ENCODE assay signal across 8 cellular contexts in the genomic region with DNA sequence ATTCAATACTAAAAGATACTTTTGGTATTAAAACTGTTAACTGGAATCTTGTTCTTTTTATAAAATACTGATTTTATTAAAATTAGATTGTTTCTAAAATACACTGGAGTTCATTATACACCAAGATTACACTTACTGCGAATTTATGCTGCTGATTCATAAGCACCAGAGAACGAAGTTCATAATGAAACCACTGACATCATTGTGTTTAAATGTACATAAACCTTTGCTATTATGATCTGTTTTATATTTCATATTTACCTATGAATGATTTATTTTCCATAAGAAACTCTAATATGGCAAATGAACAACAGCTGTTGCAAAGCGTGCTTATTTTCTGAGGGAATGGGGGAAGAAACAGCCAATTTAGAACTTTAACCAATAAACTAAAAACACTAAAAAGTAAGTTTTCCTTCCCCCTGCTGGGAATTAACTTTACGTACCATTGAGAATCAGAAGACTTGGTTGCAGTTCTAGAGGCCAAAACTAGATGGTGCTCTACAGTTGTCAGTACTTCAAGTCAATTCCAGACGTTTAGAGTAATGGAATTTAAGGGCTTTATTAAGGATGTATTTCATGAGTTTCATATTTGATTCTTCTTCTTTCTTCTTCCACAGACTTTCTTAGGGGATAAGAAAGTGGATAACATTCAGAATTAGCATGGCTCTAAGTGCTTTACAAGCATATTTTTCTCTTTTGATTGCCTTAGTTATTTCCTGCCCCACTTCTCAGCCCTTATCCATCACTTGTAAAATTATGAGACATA. TPM values are rescaled to one million over a fixed set of nuclear protein-coding genes. Genes with fewer than 3 reads are reported as not detected.
A peak's percentile ranks its signal among the peaks of the same experiment; 100 is the strongest.
DNase-seq lines count a peak whose midpoint lies in the region; ATAC-seq and TF ChIP-seq lines count a peak whose summit lies in the region.

No MANE protein-coding gene starts in this region.

- H3K36me3 Mint-ChIP-seq in activated naive CD8-positive, alpha-beta T cell treated with anti-CD3 and anti-CD28 coated beads for 36 hours, result no peaks in the 10 kb centered on the region
- H3K36me3 Mint-ChIP-seq in activated naive CD8-positive, alpha-beta T cell treated with anti-CD3 and anti-CD28 coated beads, Interleukin-2, amount 50 U/mL, for 24 hours (ENCODE audit: low read depth), result no peaks in the 10 kb centered on the region
- H3K36me3 Mint-ChIP-seq in effector memory CD8-positive, alpha-beta T cell (ENCODE audit: insufficient read depth), result no peaks in the 10 kb centered on the region
- H3K36me3 Mint-ChIP-seq in naive thymus-derived CD8-positive, alpha-beta T cell, result no peaks in the 10 kb centered on the region
- H3K36me3 Mint-ChIP-seq in activated T-helper 1 cell treated with anti-CD3 and anti-CD28 coated beads, Interleukin-12 subunit alpha, Interleukin-12 subunit beta, Interleukin-2, Interleukin-4 antibody, amounts not matched to agents 30 ng/mL and 10 ng/mL and 1 ng/mL, durations not matched to agents 14 hours and 24 hours and 36 hours (ENCODE audit: low read depth), result no peaks in the 10 kb centered on the region

- no peaks in the 10 kb centered on the region for H3K36me3 ChIP-seq in Peyer's patch

- no peak for TF ChIP-seq POLR2A in Peyer's patch (IDR thresholded peaks at IDR 0.05)

- H3K27ac ChIP-seq in Peyer's patch, result no peak overlapping the region

- no peaks in the 10 kb centered on the region for H3K9me3 Mint-ChIP-seq in activated naive CD8-positive, alpha-beta T cell treated with anti-CD3 and anti-CD28 coated beads for 36 hours
- no peaks in the 10 kb centered on the region for H3K9me3 Mint-ChIP-seq in activated naive CD8-positive, alpha-beta T cell treated with anti-CD3 and anti-CD28 coated beads, Interleukin-2, amount 50 U/mL, for 24 hours
- H3K9me3 Mint-ChIP-seq in effector memory CD8-positive, alpha-beta T cell, result no peaks in the 10 kb centered on the region
- no peaks in the 10 kb centered on the region for H3K9me3 Mint-ChIP-seq in naive thymus-derived CD8-positive, alpha-beta T cell
- H3K9me3 Mint-ChIP-seq in activated T-helper 1 cell treated with anti-CD3 and anti-CD28 coated beads, Interleukin-12 subunit alpha, Interleukin-12 subunit beta, Interleukin-2, Interleukin-4 antibody, amounts not matched to agents 30 ng/mL and 10 ng/mL and 1 ng/mL, durations not matched to agents 14 hours and 24 hours and 36 hours, result no peaks in the 10 kb centered on the region

- DNase-seq in activated naive CD8-positive, alpha-beta T cell treated with anti-CD3 and anti-CD28 coated beads for 36 hours, result no peak
- no peak for DNase-seq in activated naive CD8-positive, alpha-beta T cell treated with anti-CD3 and anti-CD28 coated beads, Interleukin-2, amount 50 U/mL, for 24 hours
- DNase-seq in HS-5 (ENCODE audit: low read depth), result peak; percentile 54
- peak in 1 of 3 donors; percentile 49 for DNase-seq in Peyer's patch
- peak in 1 of 3 experiments; percentile 9 for DNase-seq in effector memory CD8-positive, alpha-beta T cell
- DNase-seq in naive thymus-derived CD8-positive, alpha-beta T cell, result peak in 4 of 10 donors; percentile 5 to 31 (median 29)
- DNase-seq in activated T-helper 1 cell treated with anti-CD3 and anti-CD28 coated beads, Interleukin-12 subunit alpha, Interleukin-12 subunit beta, Interleukin-2, Interleukin-4 antibody, amounts not matched to agents 30 ng/mL and 10 ng/mL and 1 ng/mL, durations not matched to agents 14 hours and 24 hours and 36 hours (ENCODE audit: low spot score), result no peak

- H3K4me3 ChIP-seq in Peyer's patch, result no peak overlapping the region

- no peaks in the 10 kb centered on the region for H3K27me3 ChIP-seq in Peyer's patch

- H3K27ac Mint-ChIP-seq in activated naive CD8-positive, alpha-beta T cell treated with anti-CD3 and anti-CD28 coated beads for 36 hours, result no peak overlapping the region
- H3K27ac Mint-ChIP-seq in activated naive CD8-positive, alpha-beta T cell treated with anti-CD3 and anti-CD28 coated beads, Interleukin-2, amount 50 U/mL, for 24 hours, result no peak overlapping the region
- H3K27ac Mint-ChIP-seq in effector memory CD8-positive, alpha-beta T cell, result no peak overlapping the region
- no peak overlapping the region for H3K27ac Mint-ChIP-seq in naive thymus-derived CD8-positive, alpha-beta T cell
- H3K27ac Mint-ChIP-seq in activated T-helper 1 cell treated with anti-CD3 and anti-CD28 coated beads, Interleukin-12 subunit alpha, Interleukin-12 subunit beta, Interleukin-2, Interleukin-4 antibody, amounts not matched to agents 30 ng/mL and 10 ng/mL and 1 ng/mL, durations not matched to agents 14 hours and 24 hours and 36 hours, result no peak overlapping the region

- POLR2A ChIA-PET in naive thymus-derived CD8-positive, alpha-beta T cell (lab: Charles Lee), result no interaction called here

- intact Hi-C loops in activated T-helper 1 cell treated with anti-CD3 and anti-CD28 coated beads, Interleukin-12 subunit alpha, Interleukin-12 subunit beta, Interleukin-2, Interleukin-4 antibody, amounts not matched to agents 30 ng/mL and 10 ng/mL and 1 ng/mL, durations not matched to agents 14 hours and 24 hours and 36 hours (cut with micrococcal nuclease), result loop anchor here (2.0 kb wide), 3 partner anchors 31 to 273 kb away; partner anchors contain the start of genes COL19A1 and LMBRD1

- peak overlapping the region; percentile 19 for H3K4me3 Mint-ChIP-seq in activated naive CD8-positive, alpha-beta T cell treated with anti-CD3 and anti-CD28 coated beads for 36 hours
- H3K4me3 Mint-ChIP-seq in activated naive CD8-positive, alpha-beta T cell treated with anti-CD3 and anti-CD28 coated beads, Interleukin-2, amount 50 U/mL, for 24 hours, result no peak overlapping the region
- no peak overlapping the region for H3K4me3 Mint-ChIP-seq in effector memory CD8-positive, alpha-beta T cell
- no peak overlapping the region for H3K4me3 Mint-ChIP-seq in naive thymus-derived CD8-positive, alpha-beta T cell
- no peak overlapping the region for H3K4me3 Mint-ChIP-seq in activated T-helper 1 cell treated with anti-CD3 and anti-CD28 coated beads, Interleukin-12 subunit alpha, Interleukin-12 subunit beta, Interleukin-2, Interleukin-4 antibody, amounts not matched to agents 30 ng/mL and 10 ng/mL and 1 ng/mL, durations not matched to agents 14 hours and 24 hours and 36 hours

- no peaks in the 10 kb centered on the region for H3K9me3 ChIP-seq in Peyer's patch

- no peaks in the 10 kb centered on the region for H3K4me1 ChIP-seq in Peyer's patch

- peaks cover 5% of the 10 kb centered on the region for H3K4me1 Mint-ChIP-seq in activated naive CD8-positive, alpha-beta T cell treated with anti-CD3 and anti-CD28 coated beads for 36 hours
- peaks cover 4% of the 10 kb centered on the region for H3K4me1 Mint-ChIP-seq in activated naive CD8-positive, alpha-beta T cell treated with anti-CD3 and anti-CD28 coated beads, Interleukin-2, amount 50 U/mL, for 24 hours
- H3K4me1 Mint-ChIP-seq in effector memory CD8-positive, alpha-beta T cell (ENCODE audit: low read depth in 2 of 2), result peaks cover 0 to 7% of the 10 kb centered on the region in 2 donors
- H3K4me1 Mint-ChIP-seq in naive thymus-derived CD8-positive, alpha-beta T cell, result peaks cover 2 to 13% (median 6%) of the 10 kb centered on the region in 4 donors
- peaks cover 9% of the 10 kb centered on the region for H3K4me1 Mint-ChIP-seq in activated T-helper 1 cell treated with anti-CD3 and anti-CD28 coated beads, Interleukin-12 subunit alpha, Interleukin-12 subunit beta, Interleukin-2, Interleukin-4 antibody, amounts not matched to agents 30 ng/mL and 10 ng/mL and 1 ng/mL, durations not matched to agents 14 hours and 24 hours and 36 hours (ENCODE audit: low read depth)

- no peak for ATAC-seq in activated naive CD8-positive, alpha-beta T cell treated with anti-CD3 and anti-CD28 coated beads, Interleukin-2, amount 50 U/mL, for 24 hours
- peak; percentile 86 for ATAC-seq in GM21526 (IDR thresholded peaks at IDR 0.05; ENCODE audit: low FRiP score, unreplicated experiment)
- ATAC-seq in effector memory CD8-positive, alpha-beta T cell (replicated peaks), result peak; percentile 76
- ATAC-seq in naive thymus-derived CD8-positive, alpha-beta T cell, result peak; percentile 72 to 75

- peaks cover 17% of the 10 kb centered on the region for H3K27me3 Mint-ChIP-seq in activated naive CD8-positive, alpha-beta T cell treated with anti-CD3 and anti-CD28 coated beads for 36 hours
- peaks cover 9% of the 10 kb centered on the region for H3K27me3 Mint-ChIP-seq in activated naive CD8-positive, alpha-beta T cell treated with anti-CD3 and anti-CD28 coated beads, Interleukin-2, amount 50 U/mL, for 24 hours
- peaks cover 34 to 36% of the 10 kb centered on the region in 2 donors for H3K27me3 Mint-ChIP-seq in effector memory CD8-positive, alpha-beta T cell
- H3K27me3 Mint-ChIP-seq in naive thymus-derived CD8-positive, alpha-beta T cell, result peaks cover 0 to 7% (median 6%) of the 10 kb centered on the region in 5 donors
- H3K27me3 Mint-ChIP-seq in activated T-helper 1 cell treated with anti-CD3 and anti-CD28 coated beads, Interleukin-12 subunit alpha, Interleukin-12 subunit beta, Interleukin-2, Interleukin-4 antibody, amounts not matched to agents 30 ng/mL and 10 ng/mL and 1 ng/mL, durations not matched to agents 14 hours and 24 hours and 36 hours (ENCODE audit: insufficient read depth), result peaks cover 29% of the 10 kb centered on the region

- TF ChIP-seq CTCF in Peyer's patch (IDR thresholded peaks at IDR 0.05), result peak; percentile 60 to 75 (median 64)

RNA-seq across cellular contexts. Expression of gene COL19A1, which starts 30.8 kb away (rescaled TPM):
- total RNA-seq in activated naive CD8-positive, alpha-beta T cell treated with anti-CD3 and anti-CD28 coated beads for 36 hours, result under 1 TPM; 0.36 to 0.47 TPM
- total RNA-seq in Peyer's patch, result 1 to 10 TPM in 1 of 4 donors, under 1 TPM in 3; 0.35 to 5.0 (median 0.62) TPM
- total RNA-seq in naive thymus-derived CD8-positive, alpha-beta T cell, result 1 to 10 TPM; 1.8 to 2.1 TPM
- polyA plus RNA-seq in naive thymus-derived CD8-positive, alpha-beta T cell, result under 1 TPM in 2 of 3 donors, not detected in 1; 0.02 to 0.05 TPM
- total RNA-seq in activated T-helper 1 cell treated with anti-CD3 and anti-CD28 coated beads, Interleukin-12 subunit alpha, Interleukin-12 subunit beta, Interleukin-2, Interleukin-4 antibody, amounts not matched to agents 30 ng/mL and 10 ng/mL and 1 ng/mL, durations not matched to agents 14 hours and 24 hours and 36 hours, result not detected in 2 replicates

RNA-seq across cellular contexts. Expression of gene LMBRD1, which starts 38.8 kb away (rescaled TPM):
- total RNA-seq in activated naive CD8-positive, alpha-beta T cell treated with anti-CD3 and anti-CD28 coated beads for 36 hours, result 10 to 100 TPM; 15.2 TPM
- total RNA-seq in Peyer's patch, result 100 to 1,000 TPM in 1 of 4 donors, 10 to 100 TPM in 3; 31.4 to 103 (median 61.0) TPM
- 10 to 100 TPM; 45.0 to 48.1 TPM for total RNA-seq in naive thymus-derived CD8-positive, alpha-beta T cell
- polyA plus RNA-seq in naive thymus-derived CD8-positive, alpha-beta T cell, result 10 to 100 TPM; 29.7 to 38.0 (median 35.6) TPM
- 16.6 TPM in 2 replicates for total RNA-seq in activated T-helper 1 cell treated with anti-CD3 and anti-CD28 coated beads, Interleukin-12 subunit alpha, Interleukin-12 subunit beta, Interleukin-2, Interleukin-4 antibody, amounts not matched to agents 30 ng/mL and 10 ng/mL and 1 ng/mL, durations not matched to agents 14 hours and 24 hours and 36 hours
